Comparison of ENCODE assay signal across 1 cellular context in the genomic region with DNA sequence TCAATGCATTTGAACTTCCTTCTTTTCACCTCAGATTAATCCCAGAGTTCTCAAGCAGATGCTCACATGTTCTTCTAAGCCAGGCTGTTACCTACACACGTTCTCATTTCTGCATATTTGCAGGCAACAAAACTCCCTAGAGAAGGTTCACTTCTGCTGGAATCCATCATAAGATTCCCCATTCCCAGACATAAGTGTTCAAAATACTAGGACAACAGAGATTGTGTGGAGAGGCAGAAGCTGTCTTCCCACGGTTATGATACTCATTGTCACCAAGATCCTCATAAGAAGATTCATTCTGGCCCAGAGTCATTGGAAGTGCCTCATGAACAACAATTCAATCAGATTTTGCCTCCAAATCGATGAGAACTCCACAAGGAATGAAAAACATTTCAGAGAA.
TF ChIP-seq lines count a peak whose summit lies in the region.

No MANE protein-coding gene starts in this region.

TF ChIP-seq in IMR-90, 13 proteins besides CTCF, POLR2A, EP300 and RAD21 (continued from another document):
- TF ChIP-seq RCOR1 (IDR thresholded peaks at IDR 0.05; ENCODE audit: insufficient replicate concordance, low read length) (no peak), RFX5 (IDR thresholded peaks at IDR 0.05; ENCODE audit: low read depth, low read length) (no peak), ELK1 (IDR thresholded peaks at IDR 0.05; ENCODE audit: borderline replicate concordance, low read depth, low read length) (no peak), CEBPB (IDR thresholded peaks at IDR 0.05; ENCODE audit: low read depth, low read length) (no peak), FOS (IDR thresholded peaks at IDR 0.05; ENCODE audit: low read depth, low read length) (no peak), MAZ (IDR thresholded peaks at IDR 0.05; ENCODE audit: borderline replicate concordance, low read depth, low read length) (no peak), BHLHE40 (IDR thresholded peaks at IDR 0.05; ENCODE audit: low read depth, low read length) (no peak), NFE2L2 (IDR thresholded peaks at IDR 0.05; ENCODE audit: low read depth, low read length) (no peak), MXI1 (IDR thresholded peaks at IDR 0.05; ENCODE audit: borderline replicate concordance, low read depth, low read length) (no peak), MAFK (IDR thresholded peaks at IDR 0.05; ENCODE audit: low read depth, low read length) (no peak), SMC3 (IDR thresholded peaks at IDR 0.05; ENCODE audit: low read depth, low read length) (no peak)
- TF ChIP-seq, protein P1, sequence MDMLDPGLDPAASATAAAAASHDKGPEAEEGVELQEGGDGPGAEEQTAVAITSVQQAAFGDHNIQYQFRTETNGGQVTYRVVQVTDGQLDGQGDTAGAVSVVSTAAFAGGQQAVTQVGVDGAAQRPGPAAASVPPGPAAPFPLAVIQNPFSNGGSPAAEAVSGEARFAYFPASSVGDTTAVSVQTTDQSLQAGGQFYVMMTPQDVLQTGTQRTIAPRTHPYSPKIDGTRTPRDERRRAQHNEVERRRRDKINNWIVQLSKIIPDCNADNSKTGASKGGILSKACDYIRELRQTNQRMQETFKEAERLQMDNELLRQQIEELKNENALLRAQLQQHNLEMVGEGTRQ (IDR thresholded peaks at IDR 0.05; ENCODE audit: low read depth, low read length), result no peak
